22 cellular contexts compared by ENCODE assay signal in the genomic region with DNA sequence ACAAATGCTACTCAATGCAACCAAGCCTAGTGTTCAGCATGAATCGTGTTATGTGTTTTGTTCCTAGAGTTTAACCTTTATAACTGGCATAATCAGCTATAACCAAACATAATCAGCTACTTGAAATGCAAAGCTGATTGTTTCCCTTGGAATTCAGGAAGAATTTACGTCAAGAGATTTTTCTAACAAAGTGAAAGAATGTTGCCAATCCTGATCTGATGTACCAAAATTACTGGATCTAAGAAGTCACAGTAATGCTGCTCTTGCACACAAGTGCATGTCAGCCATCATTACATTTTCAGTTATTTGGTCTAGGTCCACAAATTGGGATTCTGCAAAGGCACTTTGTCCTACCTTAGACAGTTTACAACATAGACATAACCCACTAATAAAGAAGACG.
"Had no signal": no experiment of that assay in that cellular context is flagged by ENCODE, and none has a peak within 500 bp of the region (broad histone marks: within the 10 kb centered on the region; RNA-seq: fewer than 3 reads in every experiment).

No MANE protein-coding gene starts in this region.

- H3K36me3 ChIP-seq: neural progenitor cell, ovary, right lobe of liver, sigmoid colon, stomach, tibial artery, upper lobe of right lung, vagina had no signal

- H3K27me3 ChIP-seq: neural progenitor cell, ovary, right lobe of liver, sigmoid colon, stomach, tibial artery, upper lobe of right lung, vagina had no signal

- H3K4me1 ChIP-seq: neural progenitor cell, parathyroid adenoma, right lobe of liver, sigmoid colon, stomach, tibial artery, upper lobe of right lung, vagina had no signal

- H3K4me3 ChIP-seq: neural progenitor cell, ovary, right lobe of liver, sigmoid colon, stomach, tibial artery, upper lobe of right lung, vagina had no signal

- H3K4me2 ChIP-seq: neural progenitor cell had no signal

- H3K27ac ChIP-seq: neural progenitor cell, ovary, parathyroid adenoma, right lobe of liver, sigmoid colon, stomach, tibial artery, upper lobe of right lung, vagina had no signal

- H3K9ac ChIP-seq: neural progenitor cell, parathyroid adenoma had no signal

- H2AFZ ChIP-seq: neural progenitor cell, parathyroid adenoma had no signal

- DNase-seq: naive thymus-derived CD4-positive, alpha-beta T cell; natural killer cell; occipital lobe; ovary; posterior cingulate gyrus; retina; right cardiac atrium; right lobe of liver; sigmoid colon; small intestine; stimulated activated CD4-positive, alpha-beta T cell treated with anti-CD3 and anti-CD28 coated beads, Interleukin-15, amount 100 ng/mL, for 24 hours; stimulated activated CD4-positive, alpha-beta T cell treated with anti-CD3 and anti-CD28 coated beads, Interleukin-2, amount 100 ng/mL, for 24 hours; stimulated activated CD4-positive, alpha-beta T cell treated with anti-CD3 and anti-CD28 coated beads, Interleukin-2, amount 100 ng/mL, for 48 hours; stimulated activated CD4-positive, alpha-beta T cell treated with anti-CD3 and anti-CD28 coated beads, Interleukin-4, amount 100 ng/mL, for 24 hours; stimulated activated naive B cell treated with anti-CD40 and anti-IgM and Interleukin-4, amounts not matched to agents 10 μg/mL and 1 μg/mL and 100 μg/mL, for 72 hours; stimulated activated naive CD4-positive, alpha-beta T cell treated with Interleukin-2 at 50 U/mL for 16 hours; stomach; tibial artery; upper lobe of right lung had no signal

- H3K9me3 ChIP-seq: ovary, right lobe of liver, sigmoid colon, upper lobe of right lung, vagina had no signal

- H3K79me2 ChIP-seq: parathyroid adenoma had no signal
